ENCODE assay signal across 28 cellular contexts in genomic region chr13:96297360-96297759, GRCh38.
"Had no signal": no experiment of that assay in that cellular context is flagged by ENCODE, and none has a peak within 500 bp of the region (broad histone marks: within the 10 kb centered on the region; RNA-seq: fewer than 3 reads in every experiment).

No MANE protein-coding gene starts in this region.

- H3K4me3 Mint-ChIP-seq: naive thymus-derived CD4-positive, alpha-beta T cell; natural killer cell treated with Interleukin-12 subunit alpha and Interleukin-12 subunit beta and Interleukin-15 and Interleukin-18, amount 100 ng/mL, for 72 hours; stimulated activated naive B cell treated with anti-CD40 and anti-IgM and Interleukin-4, amounts not matched to agents 10 μg/mL and 1 μg/mL and 100 μg/mL, for 72 hours had no signal

- FAIRE-seq: pancreas had no signal

- H3K27me3 Mint-ChIP-seq: naive thymus-derived CD4-positive, alpha-beta T cell; natural killer cell treated with Interleukin-12 subunit alpha and Interleukin-12 subunit beta and Interleukin-15 and Interleukin-18, amount 100 ng/mL, for 72 hours; stimulated activated naive B cell treated with anti-CD40 and anti-IgM and Interleukin-4, amounts not matched to agents 10 μg/mL and 1 μg/mL and 100 μg/mL, for 72 hours had no signal

- H3K4me1 Mint-ChIP-seq: naive thymus-derived CD4-positive, alpha-beta T cell; stimulated activated naive B cell treated with anti-CD40 and anti-IgM and Interleukin-4, amounts not matched to agents 10 μg/mL and 1 μg/mL and 100 μg/mL, for 72 hours had no signal

- H3K36me3 Mint-ChIP-seq: naive thymus-derived CD4-positive, alpha-beta T cell; stimulated activated naive B cell treated with anti-CD40 and anti-IgM and Interleukin-4, amounts not matched to agents 10 μg/mL and 1 μg/mL and 100 μg/mL, for 72 hours had no signal

- H3K9me3 ChIP-seq: left ventricle myocardium inferior, mucosa of descending colon, pancreas, prostate gland, stomach, testis, thyroid gland, transverse colon, upper lobe of left lung, vagina had no signal

- H3K4me1 ChIP-seq: left ventricle myocardium inferior, pancreas, prostate gland, testis, thyroid gland, transverse colon, upper lobe of left lung, vagina had no signal

- H3K27ac ChIP-seq: left ventricle myocardium inferior, pancreas, prostate gland, skin epidermis, stomach, testis, thyroid gland, transverse colon, upper lobe of left lung, vagina had no signal

- H3K27me3 ChIP-seq: pancreas, stomach, testis, thyroid gland, transverse colon, upper lobe of left lung, vagina had no signal

- H3K27ac Mint-ChIP-seq: naive thymus-derived CD4-positive, alpha-beta T cell; natural killer cell treated with Interleukin-12 subunit alpha and Interleukin-12 subunit beta and Interleukin-15 and Interleukin-18, amount 100 ng/mL, for 72 hours; stimulated activated naive B cell treated with anti-CD40 and anti-IgM and Interleukin-4, amounts not matched to agents 10 μg/mL and 1 μg/mL and 100 μg/mL, for 72 hours had no signal

- DNase-seq: hippocampal formation; islet precursor cell; left ventricle myocardium inferior; mesendoderm; midbrain; mucosa of descending colon; naive thymus-derived CD4-positive, alpha-beta T cell; nucleus accumbens; pancreas; posterior cingulate gyrus; retina; right cardiac atrium; stimulated activated CD4-positive, alpha-beta T cell treated with anti-CD3 and anti-CD28 coated beads, Interleukin-12 subunit alpha, Interleukin-12 subunit beta, amount 100 ng/mL, for 4 hours; stimulated activated CD4-positive, alpha-beta T cell treated with anti-CD3 and anti-CD28 coated beads, Interleukin-15, amount 100 ng/mL, for 24 hours; stimulated activated CD4-positive, alpha-beta T cell treated with anti-CD3 and anti-CD28 coated beads, Interleukin-2, amount 100 ng/mL, for 24 hours; stimulated activated CD4-positive, alpha-beta T cell treated with anti-CD3 and anti-CD28 coated beads, Interleukin-4, amount 100 ng/mL, for 1 hour; stimulated activated naive B cell treated with anti-CD40 and anti-IgM and Interleukin-4, amounts not matched to agents 10 μg/mL and 1 μg/mL and 100 μg/mL, for 72 hours; stimulated activated naive CD8-positive, alpha-beta T cell treated with anti-CD3 and anti-CD28 coated beads, Interleukin-15, Interleukin-2, amounts not matched to agents 100 U/mL and 50 U/mL, for 24 hours; stomach; testis; thyroid gland; transverse colon; upper lobe of left lung had no signal

- H3K36me3 ChIP-seq: left ventricle myocardium inferior, pancreas, prostate gland, stomach, thyroid gland, transverse colon, upper lobe of left lung, vagina had no signal

- H3K4me3 ChIP-seq: left ventricle myocardium inferior, lung, mucosa of descending colon, pancreas, prostate gland, skin epidermis, stomach, testis, thyroid gland, transverse colon, upper lobe of left lung, vagina had no signal
